Comparison of ENCODE assay signal across 37 cellular contexts in genomic region chr16:5763176-5763575, GRCh38.
"Had no signal": no experiment of that assay in that cellular context is flagged by ENCODE, and none has a peak within 500 bp of the region (broad histone marks: within the 10 kb centered on the region; RNA-seq: fewer than 3 reads in every experiment).

No MANE protein-coding gene starts in this region.

- H3K4me1 Mint-ChIP-seq: activated B cell treated with CpG ODN at 0.5 μM for 24 hours; activated CD4-positive, alpha-beta T cell treated with anti-CD3 and anti-CD28 coated beads, Interleukin-2, amount 10 ng/mL, durations not matched to agents 24 days and 14 days; activated naive CD8-positive, alpha-beta T cell treated with anti-CD3 and anti-CD28 coated beads for 36 hours; activated T-helper 17 cell treated with anti-CD3 and anti-CD28 coated beads, Interleukin-2, amount 50 U/mL, for 72 hours had no signal

- H3K4me3 Mint-ChIP-seq: activated B cell treated with CpG ODN at 0.5 μM for 24 hours; activated CD4-positive, alpha-beta memory T cell treated with anti-CD3 and anti-CD28 coated beads for 36 hours; activated CD4-positive, alpha-beta T cell treated with anti-CD3 and anti-CD28 coated beads, Interleukin-2, amount 10 ng/mL, durations not matched to agents 24 days and 14 days; activated CD8-positive, alpha-beta T cell treated with anti-CD3 and anti-CD28 coated beads for 36 hours; activated naive CD4-positive, alpha-beta T cell treated with anti-CD3 and anti-CD28 coated beads for 36 hours; activated naive CD8-positive, alpha-beta T cell treated with anti-CD3 and anti-CD28 coated beads for 36 hours; activated T-cell treated with anti-CD3 and anti-CD28 coated beads, Interleukin-2, amount 50 U/mL, for 4 hours; activated T-cell treated with anti-CD3 and anti-CD28 coated beads, Interleukin-2, amount 50 U/mL, for 72 hours; activated T-helper 1 cell treated with anti-CD3 and anti-CD28 coated beads, Interleukin-12 subunit alpha, Interleukin-12 subunit beta, Interleukin-2, Interleukin-4 antibody, amounts not matched to agents 30 ng/mL and 10 ng/mL and 1 ng/mL, durations not matched to agents 14 hours and 24 hours and 36 hours; activated T-helper 17 cell treated with anti-CD3 and anti-CD28 coated beads, Interleukin-2, amount 50 U/mL, for 72 hours; T-helper 1 cell treated with Interleukin-12 subunit alpha and Interleukin-12 subunit beta and Interleukin-4 antibody, amounts not matched to agents 30 μg/mL and 1 μg/mL, for 36 hours; T-helper 2 cell treated with Interferon-gamma antibody and Interleukin-4, amounts not matched to agents 5 μg/mL and 100 μg/mL, for 36 hours had no signal

- H3K27ac ChIP-seq: adrenal gland, body of pancreas, brain microvascular endothelial cell, breast epithelium, VCaP had no signal

- H3K36me3 Mint-ChIP-seq: activated CD4-positive, alpha-beta memory T cell treated with anti-CD3 and anti-CD28 coated beads for 36 hours; activated naive CD4-positive, alpha-beta T cell treated with anti-CD3 and anti-CD28 coated beads, Interleukin-2, amount 50 U/mL, for 72 hours; activated naive CD8-positive, alpha-beta T cell treated with anti-CD3 and anti-CD28 coated beads for 36 hours had no signal

- H3K4me3 ChIP-seq: adrenal gland, body of pancreas, breast epithelium had no signal

- H3K9me3 Mint-ChIP-seq: activated naive CD8-positive, alpha-beta T cell treated with anti-CD3 and anti-CD28 coated beads for 36 hours had no signal

- FAIRE-seq: astrocyte, TTC549 had no signal

- DNase-seq: activated B cell treated with CpG ODN at 0.5 μM for 24 hours; activated CD4-positive, alpha-beta memory T cell treated with anti-CD3 and anti-CD28 coated beads for 36 hours; activated CD4-positive, alpha-beta T cell treated with anti-CD3 and anti-CD28 coated beads for 4 hours; activated CD4-positive, alpha-beta T cell treated with anti-CD3 and anti-CD28 coated beads, Interleukin-2, amount 10 ng/mL, durations not matched to agents 24 days and 14 days; activated CD4-positive, alpha-beta T cell treated with anti-CD3 and anti-CD28 coated beads, Interleukin-2, amount 50 U/mL, for 1 hour; activated CD4-positive, alpha-beta T cell treated with anti-CD3 and anti-CD28 coated beads, Interleukin-2, amount 50 U/mL, for 4 hours; activated CD4-positive, CD25-positive, alpha-beta regulatory T cell treated with anti-CD3 and anti-CD28 coated beads, Interleukin-2, amount 50 U/mL, for 72 hours; activated CD8-positive, alpha-beta memory T cell treated with anti-CD3 and anti-CD28 coated beads, Interleukin-2, amount 50 U/mL, for 4 hours; activated CD8-positive, alpha-beta T cell treated with anti-CD3 and anti-CD28 coated beads for 36 hours; activated effector memory CD4-positive, alpha-beta T cell treated with anti-CD3 and anti-CD28 coated beads, Interleukin-2, amount 50 U/mL, for 16 hours; activated gamma-delta T cell treated with Interleukin-2 at 50 U/mL for 16 hours; activated naive CD4-positive, alpha-beta T cell; activated naive CD4-positive, alpha-beta T cell treated with anti-CD3 and anti-CD28 coated beads for 36 hours; activated naive CD4-positive, alpha-beta T cell treated with anti-CD3 and anti-CD28 coated beads, Interleukin-2, amount 50 U/mL, for 16 hours; activated naive CD8-positive, alpha-beta T cell treated with anti-CD3 and anti-CD28 coated beads for 36 hours; activated T-cell treated with anti-CD3 and anti-CD28 coated beads for 4 hours; activated T-cell treated with anti-CD3 and anti-CD28 coated beads, Interleukin-2, amount 50 U/mL, for 1 hour; activated T-cell treated with anti-CD3 and anti-CD28 coated beads, Interleukin-2, amount 50 U/mL, for 4 hours; activated T-cell treated with anti-CD3 and anti-CD28 coated beads, Interleukin-2, amount 50 U/mL, for 72 hours; adrenal gland; amniotic stem cell; aorta; body of pancreas; brain microvascular endothelial cell; central memory CD4-positive, alpha-beta T cell; T-helper 1 cell; T-helper 2 cell; T-helper 9 cell had no signal

- H3K4me1 ChIP-seq: adrenal gland, body of pancreas, breast epithelium had no signal

- H3K27ac Mint-ChIP-seq: activated B cell treated with CpG ODN at 0.5 μM for 24 hours; activated CD4-positive, alpha-beta memory T cell treated with anti-CD3 and anti-CD28 coated beads for 36 hours; activated CD4-positive, alpha-beta T cell treated with anti-CD3 and anti-CD28 coated beads, Interleukin-2, amount 10 ng/mL, durations not matched to agents 24 days and 14 days; activated CD8-positive, alpha-beta T cell treated with anti-CD3 and anti-CD28 coated beads for 36 hours; activated naive CD4-positive, alpha-beta T cell treated with anti-CD3 and anti-CD28 coated beads for 36 hours; activated naive CD4-positive, alpha-beta T cell treated with anti-CD3 and anti-CD28 coated beads, Interleukin-2, amount 50 U/mL, for 72 hours; activated naive CD8-positive, alpha-beta T cell treated with anti-CD3 and anti-CD28 coated beads for 36 hours; activated T-cell treated with anti-CD3 and anti-CD28 coated beads, Interleukin-2, amount 50 U/mL, for 72 hours; activated T-helper 1 cell treated with anti-CD3 and anti-CD28 coated beads, Interleukin-12 subunit alpha, Interleukin-12 subunit beta, Interleukin-2, Interleukin-4 antibody, amounts not matched to agents 30 ng/mL and 10 ng/mL and 1 ng/mL, durations not matched to agents 14 hours and 24 hours and 36 hours; activated T-helper 17 cell treated with anti-CD3 and anti-CD28 coated beads, Interleukin-2, amount 50 U/mL, for 72 hours; T-helper 1 cell treated with Interleukin-12 subunit alpha and Interleukin-12 subunit beta and Interleukin-4 antibody, amounts not matched to agents 30 μg/mL and 1 μg/mL, for 36 hours; T-helper 2 cell treated with Interferon-gamma antibody and Interleukin-4, amounts not matched to agents 5 μg/mL and 100 μg/mL, for 36 hours had no signal

- ATAC-seq: activated CD8-positive, alpha-beta T cell treated with anti-CD3 and anti-CD28 coated beads for 36 hours; activated naive CD4-positive, alpha-beta T cell treated with anti-CD3 and anti-CD28 coated beads, Interleukin-2, amount 50 U/mL, for 72 hours; activated T-cell treated with anti-CD3 and anti-CD28 coated beads, Interleukin-2, amount 50 U/mL, for 4 hours; activated T-cell treated with anti-CD3 and anti-CD28 coated beads, Interleukin-2, amount 50 U/mL, for 72 hours; activated T-helper 17 cell treated with anti-CD3 and anti-CD28 coated beads, Interleukin-2, amount 50 U/mL, for 72 hours; body of pancreas had no signal

- H3K27me3 ChIP-seq: adrenal gland, body of pancreas, brain microvascular endothelial cell, breast epithelium had no signal

- H3K27me3 Mint-ChIP-seq: activated B cell treated with CpG ODN at 0.5 μM for 24 hours; activated CD4-positive, alpha-beta memory T cell treated with anti-CD3 and anti-CD28 coated beads for 36 hours; activated CD4-positive, alpha-beta T cell treated with anti-CD3 and anti-CD28 coated beads, Interleukin-2, amount 10 ng/mL, durations not matched to agents 24 days and 14 days; activated CD8-positive, alpha-beta T cell treated with anti-CD3 and anti-CD28 coated beads for 36 hours; activated T-helper 17 cell treated with anti-CD3 and anti-CD28 coated beads, Interleukin-2, amount 50 U/mL, for 72 hours had no signal

- H3K9me3 ChIP-seq: adrenal gland, body of pancreas, breast epithelium had no signal

- H3K36me3 ChIP-seq: adrenal gland, brain microvascular endothelial cell, breast epithelium had no signal
